35 cellular contexts compared by ENCODE assay signal in the genomic region with DNA sequence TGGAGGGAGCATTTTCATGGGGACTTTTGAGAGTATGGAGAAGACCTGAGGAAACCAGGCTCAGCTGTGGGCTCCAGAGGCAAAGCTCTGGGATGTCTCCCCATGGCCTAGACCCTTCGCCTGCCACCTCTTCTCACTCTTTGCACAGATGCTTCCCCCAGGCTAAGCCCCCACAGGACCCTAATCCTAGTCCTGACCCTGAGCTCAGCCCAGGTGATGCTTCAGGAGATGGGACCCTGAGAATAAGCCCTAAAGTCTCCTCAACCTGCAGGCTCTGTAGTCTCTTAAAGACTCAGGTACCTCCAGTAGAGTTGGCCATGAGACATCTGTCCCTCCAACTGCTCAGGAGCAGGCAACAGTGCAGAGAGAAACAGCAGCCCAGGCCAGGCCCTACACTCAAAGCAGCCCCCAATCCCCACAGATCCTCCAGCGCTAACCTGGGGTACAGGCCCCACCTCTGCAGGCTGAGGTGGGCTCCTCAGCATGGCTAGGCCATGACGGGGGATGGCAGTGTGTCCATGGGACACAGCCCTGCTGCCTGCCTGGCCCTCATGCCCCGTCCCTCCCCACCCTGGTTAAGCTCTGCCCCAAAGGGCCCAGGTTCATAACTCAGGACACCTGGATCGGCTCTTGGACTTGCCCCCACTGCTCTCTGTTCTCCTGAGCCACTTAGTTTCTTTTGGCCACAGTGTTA. TPM values are rescaled to one million over a fixed set of nuclear protein-coding genes. Genes with fewer than 3 reads are reported as not detected.
"Had no signal": no experiment of that assay in that cellular context is flagged by ENCODE, and none has a peak within 500 bp of the region (broad histone marks: within the 10 kb centered on the region; RNA-seq: fewer than 3 reads in every experiment).

No MANE protein-coding gene starts in this region.

- H3K4me3 ChIP-seq: esophagus muscularis mucosa, heart left ventricle, right lobe of liver, skin epidermis, thoracic aorta, uterus had no signal

- H3K36me3 Mint-ChIP-seq: activated CD4-positive, alpha-beta memory T cell treated with anti-CD3 and anti-CD28 coated beads for 36 hours; memory B cell; natural killer cell; stimulated activated effector memory CD8-positive, alpha-beta T cell treated with anti-CD3 and anti-CD28 coated beads, Interleukin-12 subunit alpha, Interleukin-12 subunit beta, amount 100 ng/mL, for 72 hours; type B pancreatic cell had no signal

- H3K4me1 Mint-ChIP-seq: endodermal cell had no signal

- ATAC-seq: activated CD4-positive, CD25-positive, alpha-beta regulatory T cell treated with anti-CD3 and anti-CD28 coated beads, Interleukin-2, amount 50 U/mL, for 24 hours; foreskin keratinocyte; heart left ventricle; natural killer cell; stimulated activated effector memory CD8-positive, alpha-beta T cell treated with anti-CD3 and anti-CD28 coated beads, Interleukin-12 subunit alpha, Interleukin-12 subunit beta, amount 100 ng/mL, for 72 hours had no signal

- H3K36me3 ChIP-seq: esophagus muscularis mucosa, heart left ventricle, right lobe of liver, thoracic aorta, uterus, WERI-Rb-1 had no signal

- H3K27ac Mint-ChIP-seq: activated CD4-positive, alpha-beta memory T cell treated with anti-CD3 and anti-CD28 coated beads for 36 hours; activated T-helper 2 cell treated with anti-CD3 and anti-CD28 coated beads, Interferon-gamma antibody, Interleukin-2, Interleukin-4, amounts not matched to agents 10 μg/mL and 5 μg/mL and 100 μg/mL, durations not matched to agents 14 hours and 24 hours and 36 hours; dendritic cell treated with granulocyte-macrophage colony-stimulating factor and Interleukin-4, amounts not matched to agents 40 ng/mL and 50 ng/mL, for 4 days; endodermal cell; memory B cell; natural killer cell; progenitor cell of endocrine pancreas; stimulated activated effector memory CD8-positive, alpha-beta T cell treated with anti-CD3 and anti-CD28 coated beads, Interleukin-12 subunit alpha, Interleukin-12 subunit beta, amount 100 ng/mL, for 72 hours; stimulated activated naive CD8-positive, alpha-beta T cell treated with anti-CD3 and anti-CD28 coated beads, Interleukin-15, Interleukin-2, amounts not matched to agents 100 ng/mL and 50 ng/mL, for 24 hours; T-helper 1 cell treated with Interleukin-12 subunit alpha and Interleukin-12 subunit beta and Interleukin-4 antibody, amounts not matched to agents 30 μg/mL and 1 μg/mL, for 36 hours; type B pancreatic cell had no signal

- H3K4me3 Mint-ChIP-seq: activated CD4-positive, alpha-beta memory T cell treated with anti-CD3 and anti-CD28 coated beads for 36 hours; dendritic cell treated with granulocyte-macrophage colony-stimulating factor and Interleukin-4, amounts not matched to agents 40 ng/mL and 50 ng/mL, for 4 days; endodermal cell; memory B cell; natural killer cell; stimulated activated effector memory CD8-positive, alpha-beta T cell treated with anti-CD3 and anti-CD28 coated beads, Interleukin-12 subunit alpha, Interleukin-12 subunit beta, amount 100 ng/mL, for 72 hours; stimulated activated naive CD8-positive, alpha-beta T cell treated with anti-CD3 and anti-CD28 coated beads, Interleukin-15, Interleukin-2, amounts not matched to agents 100 ng/mL and 50 ng/mL, for 24 hours; T-helper 1 cell treated with Interleukin-12 subunit alpha and Interleukin-12 subunit beta and Interleukin-4 antibody, amounts not matched to agents 30 μg/mL and 1 μg/mL, for 36 hours; type B pancreatic cell had no signal

- H3K9me3 ChIP-seq: esophagus muscularis mucosa, heart left ventricle, right lobe of liver, thoracic aorta, uterus had no signal

- H3K27me3 ChIP-seq: esophagus muscularis mucosa, foreskin keratinocyte, heart left ventricle, right lobe of liver, uterus had no signal

- H3K27me3 Mint-ChIP-seq: activated CD4-positive, alpha-beta memory T cell treated with anti-CD3 and anti-CD28 coated beads for 36 hours; memory B cell; stimulated activated naive CD8-positive, alpha-beta T cell treated with anti-CD3 and anti-CD28 coated beads, Interleukin-15, Interleukin-2, amounts not matched to agents 100 ng/mL and 50 ng/mL, for 24 hours had no signal

- DNase-seq: activated CD4-positive, alpha-beta memory T cell treated with anti-CD3 and anti-CD28 coated beads for 36 hours; activated CD4-positive, alpha-beta T cell treated with anti-CD3 and anti-CD28 coated beads for 48 hours; activated CD8-positive, alpha-beta memory T cell treated with anti-CD3 and anti-CD28 coated beads, Interleukin-2, amount 50 U/mL, for 4 hours; activated naive CD4-positive, alpha-beta T cell treated with Interleukin-2 at 50 U/mL for 16 hours; activated T-cell treated with anti-CD3 and anti-CD28 coated beads, Interleukin-2, amount 50 U/mL, for 1 hour; central memory CD4-positive, alpha-beta T cell; endodermal cell; foreskin keratinocyte; heart left ventricle; natural killer cell; stimulated activated CD4-positive, alpha-beta T cell treated with anti-CD3 and anti-CD28 coated beads, Interleukin-4, amount 100 ng/mL, for 24 hours; SW 1271; T-helper 9 cell; WERI-Rb-1 had no signal

- H3K27ac ChIP-seq: esophagus muscularis mucosa, foreskin keratinocyte, heart left ventricle, skin epidermis, thoracic aorta, WERI-Rb-1 had no signal

- H3K4me1 ChIP-seq: foreskin keratinocyte, heart left ventricle, uterus had no signal

- H3K9me3 Mint-ChIP-seq: activated CD4-positive, alpha-beta memory T cell treated with anti-CD3 and anti-CD28 coated beads for 36 hours; activated T-helper 2 cell treated with anti-CD3 and anti-CD28 coated beads, Interferon-gamma antibody, Interleukin-2, Interleukin-4, amounts not matched to agents 10 μg/mL and 5 μg/mL and 100 μg/mL, durations not matched to agents 14 hours and 24 hours and 36 hours; dendritic cell treated with granulocyte-macrophage colony-stimulating factor and Interleukin-4, amounts not matched to agents 40 ng/mL and 50 ng/mL, for 4 days; endodermal cell; memory B cell; natural killer cell; stimulated activated effector memory CD8-positive, alpha-beta T cell treated with anti-CD3 and anti-CD28 coated beads, Interleukin-12 subunit alpha, Interleukin-12 subunit beta, amount 100 ng/mL, for 72 hours; stimulated activated naive CD8-positive, alpha-beta T cell treated with anti-CD3 and anti-CD28 coated beads, Interleukin-15, Interleukin-2, amounts not matched to agents 100 ng/mL and 50 ng/mL, for 24 hours; T-helper 1 cell treated with Interleukin-12 subunit alpha and Interleukin-12 subunit beta and Interleukin-4 antibody, amounts not matched to agents 30 μg/mL and 1 μg/mL, for 36 hours; type B pancreatic cell had no signal

RNA-seq across cellular contexts. Expression of a gene that starts 39.4 kb away (rescaled TPM):
- total RNA-seq: activated CD4-positive, alpha-beta memory T cell treated with anti-CD3 and anti-CD28 coated beads for 36 hours; activated CD8-positive, alpha-beta memory T cell treated with anti-CD3 and anti-CD28 coated beads for 36 hours; activated T-helper 2 cell treated with anti-CD3 and anti-CD28 coated beads, Interferon-gamma antibody, Interleukin-2, Interleukin-4, amounts not matched to agents 10 μg/mL and 5 μg/mL and 100 μg/mL, durations not matched to agents 14 hours and 24 hours and 36 hours; endodermal cell; esophagus muscularis mucosa; foreskin keratinocyte; heart left ventricle; kidney epithelial cell; lower leg skin; mononuclear cell; natural killer cell; osteocyte; progenitor cell of endocrine pancreas; renal cortical epithelial cell; right lobe of liver; subcutaneous adipose tissue; thoracic aorta; uterus had no signal
